8 cellular contexts compared by ENCODE assay signal in the genomic region with DNA sequence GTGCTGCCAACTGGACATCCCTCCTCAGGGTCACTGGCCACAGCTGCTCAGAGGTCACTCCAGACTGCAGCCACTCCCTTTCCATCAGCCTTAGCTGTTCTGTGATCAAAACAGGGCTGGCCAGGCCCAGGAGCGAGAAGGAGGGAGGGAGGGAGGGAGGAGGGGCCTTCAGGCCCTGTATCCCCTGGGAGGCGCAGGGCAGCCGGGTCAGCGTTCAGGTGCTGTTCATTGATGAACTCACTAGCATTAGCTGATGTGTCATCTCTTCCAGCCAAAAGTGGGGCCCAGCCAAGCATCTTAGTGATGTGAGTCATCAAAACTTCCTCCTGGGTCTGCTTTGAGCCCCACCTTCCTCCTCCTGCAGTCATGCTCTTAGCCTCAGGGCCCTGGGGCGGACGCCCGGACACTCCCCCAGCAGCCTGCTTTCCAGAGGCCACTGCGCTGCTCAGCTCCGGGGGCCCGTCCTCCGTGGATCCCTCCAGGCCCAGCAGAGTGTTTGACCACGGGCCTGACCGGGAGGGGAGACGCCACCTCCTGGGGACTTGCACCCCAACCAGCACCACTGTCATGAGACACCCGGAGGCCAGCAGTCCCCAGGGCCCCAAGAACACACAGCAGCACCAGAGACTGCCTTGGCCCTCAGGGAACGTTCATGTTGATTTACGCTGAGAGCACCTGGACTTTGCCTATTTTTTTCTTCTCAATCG.
DNase-seq lines count a peak whose midpoint lies in the region; ATAC-seq, FAIRE-seq and TF ChIP-seq lines count a peak whose summit lies in the region.

No MANE protein-coding gene starts in this region.

- ATAC-seq in HG02970 (IDR thresholded peaks at IDR 0.05; ENCODE audit: low FRiP score, unreplicated experiment), result no peak
- no peak for ATAC-seq in HG02623 (IDR thresholded peaks at IDR 0.05; ENCODE audit: unreplicated experiment)

- no peaks in the 10 kb centered on the region for H3K36me3 ChIP-seq in kidney (ENCODE audit: control insufficient read depth in 1 of 2, insufficient read depth in 2 of 2, low read length in 2 of 2)

- peaks cover 0 to 6% of the 10 kb centered on the region in 2 donors for H3K4me1 ChIP-seq in kidney (ENCODE audit: control insufficient read depth in 1 of 2, insufficient read depth in 1 of 2, low read depth in 1 of 2, low read length in 2 of 2)

- intact Hi-C loops in kidney (cut with DNase I), result no loop called here

- no peak overlapping the region for H3K4me3 ChIP-seq in kidney (ENCODE audit: low read length in 2 of 2)

- TF ChIP-seq POLR2A in H54 (IDR thresholded peaks at IDR 0.05; ENCODE audit: low read depth, low read length), result 0 out of 2 replicates have a peak, but pooled peaks have one; percentile 34

- H3K9me3 ChIP-seq in kidney (ENCODE audit: control insufficient read depth in 1 of 2, low read length in 2 of 2), result no peaks in the 10 kb centered on the region

- H3K27ac ChIP-seq in kidney (ENCODE audit: low read depth in 2 of 2, low read length in 2 of 2), result peak overlapping the region; percentile 74 to 78

- DNase-seq in COLO829 (ENCODE audit: low spot score), result peak; percentile 75
- peak; percentile 95 for DNase-seq in H54 (ENCODE audit: insufficient read length, low spot score)
- peak; percentile 14 for DNase-seq in activated naive CD8-positive, alpha-beta T cell treated with anti-CD3 and anti-CD28 coated beads, Interleukin-2, amount 50 U/mL, for 16 hours (ENCODE audit: low read depth, low spot score)
- peak; percentile 93 for DNase-seq in kidney
- peak in 2 of 3 donors; percentile 9 to 22 for DNase-seq in stimulated activated CD4-positive, alpha-beta T cell treated with anti-CD3 and anti-CD28 coated beads, TNF-alpha, amount 100 ng/mL, for 1 hour (ENCODE audit: low read depth in 3 of 3, low spot score in 1 of 3)

- no peak for TF ChIP-seq CTCF in kidney (IDR thresholded peaks at IDR 0.05; ENCODE audit: borderline replicate concordance, extremely low read depth, insufficient read depth)

- H3K9ac ChIP-seq in kidney (ENCODE audit: low read length in 2 of 2), result no peak overlapping the region

- FAIRE-seq in H54 (lab: Jason Lieb, UNC) (peak; percentile 78), kidney (lab: Jason Lieb, UNC) (no peak)

TF ChIP-seq in PFSK-1, 5 proteins besides CTCF, POLR2A, EP300 and RAD21:
- TF ChIP-seq SIN3A (IDR thresholded peaks at IDR 0.05; ENCODE audit: borderline replicate concordance, insufficient read depth, low read length), result peak; percentile 95; the same call in 1 of the 2 replicates
- peak; percentile 54 for TF ChIP-seq POLR2AphosphoS5 (IDR thresholded peaks at IDR 0.05; ENCODE audit: low read depth, low read length)
- no peak for TF ChIP-seq FOXP2 (optimal IDR thresholded peaks at IDR 0.05; ENCODE audit: borderline replicate concordance, extremely low read depth, extremely low read length, insufficient read depth)
- no peak for TF ChIP-seq TAF1 (IDR thresholded peaks at IDR 0.05; ENCODE audit: borderline replicate concordance, insufficient read depth, low read length)
- TF ChIP-seq, protein P1, sequence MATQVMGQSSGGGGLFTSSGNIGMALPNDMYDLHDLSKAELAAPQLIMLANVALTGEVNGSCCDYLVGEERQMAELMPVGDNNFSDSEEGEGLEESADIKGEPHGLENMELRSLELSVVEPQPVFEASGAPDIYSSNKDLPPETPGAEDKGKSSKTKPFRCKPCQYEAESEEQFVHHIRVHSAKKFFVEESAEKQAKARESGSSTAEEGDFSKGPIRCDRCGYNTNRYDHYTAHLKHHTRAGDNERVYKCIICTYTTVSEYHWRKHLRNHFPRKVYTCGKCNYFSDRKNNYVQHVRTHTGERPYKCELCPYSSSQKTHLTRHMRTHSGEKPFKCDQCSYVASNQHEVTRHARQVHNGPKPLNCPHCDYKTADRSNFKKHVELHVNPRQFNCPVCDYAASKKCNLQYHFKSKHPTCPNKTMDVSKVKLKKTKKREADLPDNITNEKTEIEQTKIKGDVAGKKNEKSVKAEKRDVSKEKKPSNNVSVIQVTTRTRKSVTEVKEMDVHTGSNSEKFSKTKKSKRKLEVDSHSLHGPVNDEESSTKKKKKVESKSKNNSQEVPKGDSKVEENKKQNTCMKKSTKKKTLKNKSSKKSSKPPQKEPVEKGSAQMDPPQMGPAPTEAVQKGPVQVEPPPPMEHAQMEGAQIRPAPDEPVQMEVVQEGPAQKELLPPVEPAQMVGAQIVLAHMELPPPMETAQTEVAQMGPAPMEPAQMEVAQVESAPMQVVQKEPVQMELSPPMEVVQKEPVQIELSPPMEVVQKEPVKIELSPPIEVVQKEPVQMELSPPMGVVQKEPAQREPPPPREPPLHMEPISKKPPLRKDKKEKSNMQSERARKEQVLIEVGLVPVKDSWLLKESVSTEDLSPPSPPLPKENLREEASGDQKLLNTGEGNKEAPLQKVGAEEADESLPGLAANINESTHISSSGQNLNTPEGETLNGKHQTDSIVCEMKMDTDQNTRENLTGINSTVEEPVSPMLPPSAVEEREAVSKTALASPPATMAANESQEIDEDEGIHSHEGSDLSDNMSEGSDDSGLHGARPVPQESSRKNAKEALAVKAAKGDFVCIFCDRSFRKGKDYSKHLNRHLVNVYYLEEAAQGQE (IDR thresholded peaks at IDR 0.05; ENCODE audit: insufficient read depth in 1 of 2, low read depth in 2 of 2, low read length in 2 of 2), result peak in 1 of 2 experiments; percentile 35; a peak in 1 of 4 replicates

Comparison
In these comparisons a context has a peak if more than half of its experiments do, and no peak if none do; other contexts are left out.
1. DNase-seq: peak in every context shown above with its lines; median percentile 95 in H54; 93 in kidney; 75 in COLO829; 16 in stimulated activated CD4-positive, alpha-beta T cell treated with anti-CD3 and anti-CD28 coated beads, TNF-alpha, amount 100 ng/mL, for 1 hour; 14 in activated naive CD8-positive, alpha-beta T cell treated with anti-CD3 and anti-CD28 coated beads, Interleukin-2, amount 50 U/mL, for 16 hours.